1 cellular context compared by ENCODE assay signal in genomic region chr11:124440608-124441007, GRCh38.
TF ChIP-seq lines count a peak whose summit lies in the region.

No MANE protein-coding gene starts in this region.

TF ChIP-seq in K562, 482 proteins besides CTCF, POLR2A, EP300 and RAD21 (continued from another document and continues in another):
- TF ChIP-seq NONO (IDR thresholded peaks at IDR 0.05; ENCODE audit: low read depth in 2 of 2, low read length in 1 of 2), result no peak
- TF ChIP-seq DDX20 (tag; IDR thresholded peaks at IDR 0.05; ENCODE audit: low read depth), result no peak
- no peak for TF ChIP-seq TOE1 (IDR thresholded peaks at IDR 0.05; ENCODE audit: borderline replicate concordance)
- TF ChIP-seq TOE1 (CRISPR knock-in tag; IDR thresholded peaks at IDR 0.05; ENCODE audit: borderline replicate concordance, low read depth), result no peak
- no peak for TF ChIP-seq ZZZ3 (IDR thresholded peaks at IDR 0.05)
- no peak for TF ChIP-seq GTF2F1 (IDR thresholded peaks at IDR 0.05; ENCODE audit: low read depth, low read length)
- TF ChIP-seq ESRRB (CRISPR knock-in tag; IDR thresholded peaks at IDR 0.05; ENCODE audit: borderline replicate concordance), result no peak
- TF ChIP-seq CXXC5 (CRISPR knock-in tag; IDR thresholded peaks at IDR 0.05), result 0 out of 2 replicates have a peak, but pooled peaks have one; percentile 18
- peak in 1 of 2 experiments; percentile 87; a peak in 2 of 4 replicates for TF ChIP-seq RCOR1 (IDR thresholded peaks at IDR 0.05; ENCODE audit: borderline replicate concordance in 1 of 2, low read depth in 2 of 2, low read length in 2 of 2)
- peak; percentile 77 for TF ChIP-seq NFE2L1 (tag; IDR thresholded peaks at IDR 0.05; ENCODE audit: borderline replicate concordance, low read depth)
- TF ChIP-seq NR1H2 (CRISPR knock-in tag; IDR thresholded peaks at IDR 0.05), result no peak
- no peak for TF ChIP-seq DMBX1 (CRISPR knock-in tag; IDR thresholded peaks at IDR 0.05; ENCODE audit: borderline replicate concordance)
- TF ChIP-seq ZNF197 (CRISPR knock-in tag; IDR thresholded peaks at IDR 0.05; ENCODE audit: low read depth), result no peak
- no peak for TF ChIP-seq NFATC3 (IDR thresholded peaks at IDR 0.05)
- no peak for TF ChIP-seq HMGN3 (IDR thresholded peaks at IDR 0.05; ENCODE audit: borderline replicate concordance, extremely low read depth, insufficient read length, low read depth, low read length)
- no peak for TF ChIP-seq ZNF780A (CRISPR knock-in tag; IDR thresholded peaks at IDR 0.05)
- no peak for TF ChIP-seq TAF7 (tag; IDR thresholded peaks at IDR 0.05)
- TF ChIP-seq MAZ (CRISPR knock-in tag; conservative IDR thresholded peaks at IDR 0.05 in 1 of 2, IDR thresholded peaks at IDR 0.05 in 1 of 2), result no peak
- TF ChIP-seq ZNF77 (CRISPR knock-in tag; IDR thresholded peaks at IDR 0.05), result no peak
- TF ChIP-seq BHLHE40 (IDR thresholded peaks at IDR 0.05; ENCODE audit: low read length), result no peak
- TF ChIP-seq CBFA2T3 (IDR thresholded peaks at IDR 0.05), result peak; percentile 47
- no peak for TF ChIP-seq ZNF695 (CRISPR knock-in tag; IDR thresholded peaks at IDR 0.05)
- TF ChIP-seq ZNF507 (tag; conservative IDR thresholded peaks at IDR 0.05), result no peak
- no peak for TF ChIP-seq KDM4B (IDR thresholded peaks at IDR 0.05; ENCODE audit: borderline replicate concordance in 2 of 2, low read depth in 1 of 2)
- no peak for TF ChIP-seq ZNF121 (CRISPR knock-in tag; conservative IDR thresholded peaks at IDR 0.05)
- no peak for TF ChIP-seq TBP (optimal IDR thresholded peaks at IDR 0.05; ENCODE audit: low read depth, low read length)
- no peak for TF ChIP-seq ELK1 (CRISPR knock-in tag; IDR thresholded peaks at IDR 0.05)
- peak; percentile 95 for TF ChIP-seq MAFG (tag; conservative IDR thresholded peaks at IDR 0.05)
- no peak for TF ChIP-seq ZNF583 (CRISPR knock-in tag; IDR thresholded peaks at IDR 0.05)
- no peak for TF ChIP-seq ZNF134 (CRISPR knock-in tag; conservative IDR thresholded peaks at IDR 0.05)
- no peak for TF ChIP-seq MTA3 (IDR thresholded peaks at IDR 0.05; ENCODE audit: borderline replicate concordance)
- no peak for TF ChIP-seq ZNF696 (CRISPR knock-in tag; conservative IDR thresholded peaks at IDR 0.05)
- TF ChIP-seq IRF1 (CRISPR knock-in tag; IDR thresholded peaks at IDR 0.05; ENCODE audit: borderline replicate concordance), result no peak
- TF ChIP-seq CBX3 (IDR thresholded peaks at IDR 0.05; ENCODE audit: borderline replicate concordance in 1 of 2, low read length in 2 of 2), result no peak
- no peak for TF ChIP-seq ZBTB17 (CRISPR knock-in tag; IDR thresholded peaks at IDR 0.05)
- TF ChIP-seq TCF3 (CRISPR knock-in tag; IDR thresholded peaks at IDR 0.05), result peak; percentile 36
- no peak for TF ChIP-seq ARNT (IDR thresholded peaks at IDR 0.05)
- peak; percentile 45; the same call in 1 of the 2 replicates for TF ChIP-seq MECOM (CRISPR knock-in tag; IDR thresholded peaks at IDR 0.05)
- peak in 1 of 2 experiments; percentile 22; a peak in 1 of 4 replicates for TF ChIP-seq NRF1 (conservative IDR thresholded peaks at IDR 0.05 in 1 of 2, IDR thresholded peaks at IDR 0.05 in 1 of 2)
- peak; percentile 84 for TF ChIP-seq BACH1 (tag; IDR thresholded peaks at IDR 0.05)
- no peak for TF ChIP-seq TSHZ1 (CRISPR knock-in tag; IDR thresholded peaks at IDR 0.05)
- TF ChIP-seq MAFF (IDR thresholded peaks at IDR 0.05; ENCODE audit: low read length), result peak; percentile 87; the same call in 1 of the 2 replicates
- TF ChIP-seq CHAMP1 (IDR thresholded peaks at IDR 0.05), result no peak
- no peak for TF ChIP-seq SRSF7 (optimal IDR thresholded peaks at IDR 0.05; ENCODE audit: low read depth, low read length)
- no peak for TF ChIP-seq PHB (CRISPR knock-in tag; IDR thresholded peaks at IDR 0.05)
- no peak for TF ChIP-seq ZNF592 (IDR thresholded peaks at IDR 0.05)
- no peak for TF ChIP-seq E2F8 (IDR thresholded peaks at IDR 0.05; ENCODE audit: low read depth, partially characterized antibody)
- TF ChIP-seq KAT2B (IDR thresholded peaks at IDR 0.05; ENCODE audit: low read depth, low read length), result no peak
- no peak for TF ChIP-seq POLR3A (IDR thresholded peaks at IDR 0.05; ENCODE audit: borderline replicate concordance, extremely low read depth, insufficient read depth, insufficient read length)
- TF ChIP-seq POLR2H (tag; IDR thresholded peaks at IDR 0.05; ENCODE audit: low read depth), result no peak
- TF ChIP-seq LCOR (CRISPR knock-in tag; IDR thresholded peaks at IDR 0.05), result peak; percentile 87; the same call in 1 of the 2 replicates
- no peak for TF ChIP-seq ATF6 (CRISPR knock-in tag; IDR thresholded peaks at IDR 0.05)
- no peak for TF ChIP-seq ZBTB33 (CRISPR knock-in tag; IDR thresholded peaks at IDR 0.05)
